In genomic region chr2:20013061-20013721, GRCh38 we compare ENCODE assay signal across 1 cellular context.
TF ChIP-seq lines count a peak whose summit lies in the region.

No MANE protein-coding gene starts in this region.

TF ChIP-seq in HepG2, 621 proteins besides CTCF, POLR2A, EP300 and RAD21 (continued from another document and continues in another):
- TF ChIP-seq, protein P1, sequence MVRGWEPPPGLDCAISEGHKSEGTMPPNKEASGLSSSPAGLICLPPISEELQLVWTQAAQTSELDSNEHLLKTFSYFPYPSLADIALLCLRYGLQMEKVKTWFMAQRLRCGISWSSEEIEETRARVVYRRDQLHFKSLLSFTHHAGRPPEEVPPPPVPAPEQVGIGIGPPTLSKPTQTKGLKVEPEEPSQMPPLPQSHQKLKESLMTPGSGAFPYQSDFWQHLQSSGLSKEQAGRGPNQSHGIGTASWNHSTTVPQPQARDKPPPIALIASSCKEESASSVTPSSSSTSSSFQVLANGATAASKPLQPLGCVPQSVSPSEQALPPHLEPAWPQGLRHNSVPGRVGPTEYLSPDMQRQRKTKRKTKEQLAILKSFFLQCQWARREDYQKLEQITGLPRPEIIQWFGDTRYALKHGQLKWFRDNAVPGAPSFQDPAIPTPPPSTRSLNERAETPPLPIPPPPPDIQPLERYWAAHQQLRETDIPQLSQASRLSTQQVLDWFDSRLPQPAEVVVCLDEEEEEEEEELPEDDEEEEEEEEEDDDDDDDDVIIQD (CRISPR knock-in tag; IDR thresholded peaks at IDR 0.05; ENCODE audit: low read depth), result peak; percentile 57; the same call in 1 of the 2 replicates
- no peak for TF ChIP-seq TP53 (CRISPR knock-in tag; conservative IDR thresholded peaks at IDR 0.05)
- TF ChIP-seq, protein P2, sequence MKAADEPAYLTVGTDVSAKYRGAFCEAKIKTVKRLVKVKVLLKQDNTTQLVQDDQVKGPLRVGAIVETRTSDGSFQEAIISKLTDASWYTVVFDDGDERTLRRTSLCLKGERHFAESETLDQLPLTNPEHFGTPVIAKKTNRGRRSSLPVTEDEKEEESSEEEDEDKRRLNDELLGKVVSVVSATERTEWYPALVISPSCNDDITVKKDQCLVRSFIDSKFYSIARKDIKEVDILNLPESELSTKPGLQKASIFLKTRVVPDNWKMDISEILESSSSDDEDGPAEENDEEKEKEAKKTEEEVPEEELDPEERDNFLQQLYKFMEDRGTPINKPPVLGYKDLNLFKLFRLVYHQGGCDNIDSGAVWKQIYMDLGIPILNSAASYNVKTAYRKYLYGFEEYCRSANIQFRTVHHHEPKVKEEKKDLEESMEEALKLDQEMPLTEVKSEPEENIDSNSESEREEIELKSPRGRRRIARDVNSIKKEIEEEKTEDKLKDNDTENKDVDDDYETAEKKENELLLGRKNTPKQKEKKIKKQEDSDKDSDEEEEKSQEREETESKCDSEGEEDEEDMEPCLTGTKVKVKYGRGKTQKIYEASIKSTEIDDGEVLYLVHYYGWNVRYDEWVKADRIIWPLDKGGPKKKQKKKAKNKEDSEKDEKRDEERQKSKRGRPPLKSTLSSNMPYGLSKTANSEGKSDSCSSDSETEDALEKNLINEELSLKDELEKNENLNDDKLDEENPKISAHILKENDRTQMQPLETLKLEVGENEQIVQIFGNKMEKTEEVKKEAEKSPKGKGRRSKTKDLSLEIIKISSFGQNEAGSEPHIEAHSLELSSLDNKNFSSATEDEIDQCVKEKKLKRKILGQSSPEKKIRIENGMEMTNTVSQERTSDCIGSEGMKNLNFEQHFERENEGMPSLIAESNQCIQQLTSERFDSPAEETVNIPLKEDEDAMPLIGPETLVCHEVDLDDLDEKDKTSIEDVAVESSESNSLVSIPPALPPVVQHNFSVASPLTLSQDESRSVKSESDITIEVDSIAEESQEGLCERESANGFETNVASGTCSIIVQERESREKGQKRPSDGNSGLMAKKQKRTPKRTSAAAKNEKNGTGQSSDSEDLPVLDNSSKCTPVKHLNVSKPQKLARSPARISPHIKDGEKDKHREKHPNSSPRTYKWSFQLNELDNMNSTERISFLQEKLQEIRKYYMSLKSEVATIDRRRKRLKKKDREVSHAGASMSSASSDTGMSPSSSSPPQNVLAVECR (CRISPR knock-in tag; IDR thresholded peaks at IDR 0.05; ENCODE audit: borderline replicate concordance), result no peak
- TF ChIP-seq ZBTB3 (CRISPR knock-in tag; IDR thresholded peaks at IDR 0.05; ENCODE audit: borderline replicate concordance, low read depth), result no peak
- 0 out of 2 replicates have a peak, but pooled peaks have one; percentile 46 for TF ChIP-seq ZNF703 (CRISPR knock-in tag; IDR thresholded peaks at IDR 0.05; ENCODE audit: borderline replicate concordance)
- no peak for TF ChIP-seq TBP (CRISPR knock-in tag; IDR thresholded peaks at IDR 0.05)
- TF ChIP-seq ZNF24 (IDR thresholded peaks at IDR 0.05), result no peak
- TF ChIP-seq FOXO1 (CRISPR knock-in tag; IDR thresholded peaks at IDR 0.05), result peak; percentile 14; the same call in 1 of the 2 replicates
- TF ChIP-seq, protein P3, sequence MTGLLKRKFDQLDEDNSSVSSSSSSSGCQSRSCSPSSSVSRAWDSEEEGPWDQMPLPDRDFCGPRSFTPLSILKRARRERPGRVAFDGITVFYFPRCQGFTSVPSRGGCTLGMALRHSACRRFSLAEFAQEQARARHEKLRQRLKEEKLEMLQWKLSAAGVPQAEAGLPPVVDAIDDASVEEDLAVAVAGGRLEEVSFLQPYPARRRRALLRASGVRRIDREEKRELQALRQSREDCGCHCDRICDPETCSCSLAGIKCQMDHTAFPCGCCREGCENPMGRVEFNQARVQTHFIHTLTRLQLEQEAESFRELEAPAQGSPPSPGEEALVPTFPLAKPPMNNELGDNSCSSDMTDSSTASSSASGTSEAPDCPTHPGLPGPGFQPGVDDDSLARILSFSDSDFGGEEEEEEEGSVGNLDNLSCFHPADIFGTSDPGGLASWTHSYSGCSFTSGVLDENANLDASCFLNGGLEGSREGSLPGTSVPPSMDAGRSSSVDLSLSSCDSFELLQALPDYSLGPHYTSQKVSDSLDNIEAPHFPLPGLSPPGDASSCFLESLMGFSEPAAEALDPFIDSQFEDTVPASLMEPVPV (CRISPR knock-in tag; IDR thresholded peaks at IDR 0.05), result no peak
- peak; percentile 80 for TF ChIP-seq ZNF878 (CRISPR knock-in tag; IDR thresholded peaks at IDR 0.05)
- TF ChIP-seq LCORL (IDR thresholded peaks at IDR 0.05), result no peak
- no peak; the same call in 1 of the 2 replicates for TF ChIP-seq LCORL (CRISPR knock-in tag; IDR thresholded peaks at IDR 0.05)
- 0 out of 2 replicates have a peak, but pooled peaks have one; percentile 41 for TF ChIP-seq HMG20A (CRISPR knock-in tag; IDR thresholded peaks at IDR 0.05; ENCODE audit: borderline replicate concordance)
- no peak for TF ChIP-seq CCAR2 (optimal IDR thresholded peaks at IDR 0.05; ENCODE audit: low read depth, low read length)
- no peak for TF ChIP-seq ZNF567 (CRISPR knock-in tag; IDR thresholded peaks at IDR 0.05; ENCODE audit: borderline replicate concordance)
- TF ChIP-seq PCBP1 (IDR thresholded peaks at IDR 0.05; ENCODE audit: borderline replicate concordance, low read depth, low read length), result no peak
- peak; percentile 39; the same call in 1 of the 2 replicates for TF ChIP-seq HDAC2 (CRISPR knock-in tag; IDR thresholded peaks at IDR 0.05)
- TF ChIP-seq SP5 (CRISPR knock-in tag; IDR thresholded peaks at IDR 0.05; ENCODE audit: borderline replicate concordance, low read depth), result peak; percentile 68
- no peak for TF ChIP-seq MLLT10 (CRISPR knock-in tag; IDR thresholded peaks at IDR 0.05)
- TF ChIP-seq, protein P4, sequence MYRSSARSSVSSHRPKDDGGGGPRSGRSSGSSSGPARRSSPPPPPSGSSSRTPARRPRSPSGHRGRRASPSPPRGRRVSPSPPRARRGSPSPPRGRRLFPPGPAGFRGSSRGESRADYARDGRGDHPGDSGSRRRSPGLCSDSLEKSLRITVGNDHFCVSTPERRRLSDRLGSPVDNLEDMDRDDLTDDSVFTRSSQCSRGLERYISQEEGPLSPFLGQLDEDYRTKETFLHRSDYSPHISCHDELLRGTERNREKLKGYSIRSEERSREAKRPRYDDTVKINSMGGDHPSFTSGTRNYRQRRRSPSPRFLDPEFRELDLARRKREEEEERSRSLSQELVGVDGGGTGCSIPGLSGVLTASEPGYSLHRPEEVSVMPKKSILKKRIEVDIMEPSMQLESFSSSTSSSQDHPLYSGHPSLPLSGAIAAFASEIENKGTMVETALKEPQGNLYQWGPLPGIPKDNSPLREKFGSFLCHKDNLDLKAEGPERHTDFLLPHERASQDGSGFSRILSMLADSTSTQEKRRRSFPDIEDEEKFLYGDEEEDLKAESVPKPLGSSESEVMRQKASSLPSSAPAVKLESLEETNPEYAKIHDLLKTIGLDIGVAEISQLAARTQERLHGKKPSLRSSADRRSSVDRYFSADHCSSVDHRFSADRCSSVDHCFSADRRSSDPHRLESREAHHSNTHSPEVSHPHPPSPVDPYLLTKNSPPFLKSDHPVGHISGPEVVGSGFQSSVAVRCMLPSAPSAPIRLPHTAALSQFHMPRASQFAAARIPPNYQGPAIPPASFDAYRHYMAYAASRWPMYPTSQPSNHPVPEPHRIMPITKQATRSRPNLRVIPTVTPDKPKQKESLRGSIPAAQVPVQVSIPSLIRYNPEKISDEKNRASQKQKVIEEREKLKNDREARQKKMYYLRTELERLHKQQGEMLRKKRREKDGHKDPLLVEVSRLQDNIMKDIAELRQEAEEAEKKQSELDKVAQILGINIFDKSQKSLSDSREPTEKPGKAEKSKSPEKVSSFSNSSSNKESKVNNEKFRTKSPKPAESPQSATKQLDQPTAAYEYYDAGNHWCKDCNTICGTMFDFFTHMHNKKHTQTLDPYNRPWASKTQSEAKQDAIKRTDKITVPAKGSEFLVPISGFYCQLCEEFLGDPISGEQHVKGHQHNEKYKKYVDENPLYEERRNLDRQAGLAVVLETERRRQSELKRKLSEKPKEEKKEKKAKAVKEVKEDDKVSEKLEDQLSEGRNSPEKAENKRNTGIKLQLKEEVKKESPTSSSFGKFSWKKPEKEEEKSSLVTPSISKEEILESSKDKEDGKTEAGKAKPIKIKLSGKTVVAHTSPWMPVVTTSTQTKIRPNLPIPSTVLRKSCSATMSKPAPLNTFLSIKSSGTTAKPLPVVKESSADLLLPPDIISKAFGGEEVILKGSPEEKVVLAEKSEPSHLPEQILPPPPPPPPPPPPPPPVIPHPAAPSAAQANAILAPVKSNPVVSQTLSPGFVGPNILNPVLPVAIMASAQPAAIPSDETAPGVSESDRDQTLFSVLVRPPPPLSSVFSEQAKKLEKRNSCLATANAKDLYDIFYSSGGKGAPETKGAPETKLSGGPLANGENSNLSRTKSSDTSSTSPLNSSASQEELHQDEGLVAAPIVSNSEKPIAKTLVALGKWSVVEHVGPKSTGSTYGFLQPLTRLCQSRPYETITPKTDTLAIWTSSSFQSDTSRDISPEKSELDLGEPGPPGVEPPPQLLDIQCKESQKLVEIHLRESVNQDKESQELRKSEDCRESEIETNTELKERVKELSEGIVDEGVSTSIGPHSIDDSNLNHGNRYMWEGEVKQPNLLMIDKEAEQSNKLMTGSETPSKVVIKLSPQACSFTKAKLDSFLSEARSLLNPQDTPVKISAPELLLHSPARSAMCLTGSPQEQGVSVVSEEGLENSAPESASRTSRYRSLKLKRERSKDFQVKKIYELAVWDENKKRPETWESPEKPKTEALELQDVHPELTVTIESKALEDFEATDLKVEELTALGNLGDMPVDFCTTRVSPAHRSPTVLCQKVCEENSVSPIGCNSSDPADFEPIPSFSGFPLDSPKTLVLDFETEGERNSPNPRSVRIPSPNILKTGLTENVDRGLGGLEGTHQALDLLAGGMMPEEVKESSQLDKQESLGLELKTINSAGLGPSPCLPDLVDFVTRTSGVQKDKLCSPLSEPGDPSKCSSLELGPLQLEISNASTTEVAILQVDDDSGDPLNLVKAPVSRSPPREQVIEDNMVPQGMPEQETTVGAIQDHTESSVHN (CRISPR knock-in tag; IDR thresholded peaks at IDR 0.05), result no peak
- no peak for TF ChIP-seq PTBP1 (IDR thresholded peaks at IDR 0.05; ENCODE audit: low read depth, low read length, poor library complexity, severe bottlenecking)
- no peak for TF ChIP-seq PAF1 (CRISPR knock-in tag; IDR thresholded peaks at IDR 0.05)
- TF ChIP-seq, protein P5, sequence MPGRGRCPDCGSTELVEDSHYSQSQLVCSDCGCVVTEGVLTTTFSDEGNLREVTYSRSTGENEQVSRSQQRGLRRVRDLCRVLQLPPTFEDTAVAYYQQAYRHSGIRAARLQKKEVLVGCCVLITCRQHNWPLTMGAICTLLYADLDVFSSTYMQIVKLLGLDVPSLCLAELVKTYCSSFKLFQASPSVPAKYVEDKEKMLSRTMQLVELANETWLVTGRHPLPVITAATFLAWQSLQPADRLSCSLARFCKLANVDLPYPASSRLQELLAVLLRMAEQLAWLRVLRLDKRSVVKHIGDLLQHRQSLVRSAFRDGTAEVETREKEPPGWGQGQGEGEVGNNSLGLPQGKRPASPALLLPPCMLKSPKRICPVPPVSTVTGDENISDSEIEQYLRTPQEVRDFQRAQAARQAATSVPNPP (CRISPR knock-in tag; IDR thresholded peaks at IDR 0.05), result no peak
- no peak; the same call in 1 of the 2 replicates for TF ChIP-seq RXRA (CRISPR knock-in tag; IDR thresholded peaks at IDR 0.05)
- no peak for TF ChIP-seq NFKB2 (CRISPR knock-in tag; IDR thresholded peaks at IDR 0.05; ENCODE audit: borderline replicate concordance)
- no peak; the same call in 1 of the 2 replicates for TF ChIP-seq MAX (IDR thresholded peaks at IDR 0.05)
- TF ChIP-seq POLR2G (IDR thresholded peaks at IDR 0.05; ENCODE audit: low read depth, low read length), result peak; percentile 52; the same call in 1 of the 2 replicates
- TF ChIP-seq, protein P6, sequence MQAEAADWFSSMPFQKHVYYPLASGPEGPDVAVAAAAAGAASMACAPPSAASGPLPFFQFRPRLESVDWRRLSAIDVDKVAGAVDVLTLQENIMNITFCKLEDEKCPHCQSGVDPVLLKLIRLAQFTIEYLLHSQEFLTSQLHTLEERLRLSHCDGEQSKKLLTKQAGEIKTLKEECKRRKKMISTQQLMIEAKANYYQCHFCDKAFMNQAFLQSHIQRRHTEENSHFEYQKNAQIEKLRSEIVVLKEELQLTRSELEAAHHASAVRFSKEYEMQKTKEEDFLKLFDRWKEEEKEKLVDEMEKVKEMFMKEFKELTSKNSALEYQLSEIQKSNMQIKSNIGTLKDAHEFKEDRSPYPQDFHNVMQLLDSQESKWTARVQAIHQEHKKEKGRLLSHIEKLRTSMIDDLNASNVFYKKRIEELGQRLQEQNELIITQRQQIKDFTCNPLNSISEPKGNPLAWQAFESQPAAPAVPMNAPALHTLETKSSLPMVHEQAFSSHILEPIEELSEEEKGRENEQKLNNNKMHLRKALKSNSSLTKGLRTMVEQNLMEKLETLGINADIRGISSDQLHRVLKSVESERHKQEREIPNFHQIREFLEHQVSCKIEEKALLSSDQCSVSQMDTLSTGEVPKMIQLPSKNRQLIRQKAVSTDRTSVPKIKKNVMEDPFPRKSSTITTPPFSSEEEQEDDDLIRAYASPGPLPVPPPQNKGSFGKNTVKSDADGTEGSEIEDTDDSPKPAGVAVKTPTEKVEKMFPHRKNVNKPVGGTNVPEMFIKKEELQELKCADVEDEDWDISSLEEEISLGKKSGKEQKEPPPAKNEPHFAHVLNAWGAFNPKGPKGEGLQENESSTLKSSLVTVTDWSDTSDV (CRISPR knock-in tag; IDR thresholded peaks at IDR 0.05), result no peak
- no peak for TF ChIP-seq ZNF709 (CRISPR knock-in tag; IDR thresholded peaks at IDR 0.05)
- no peak for TF ChIP-seq MTF2 (CRISPR knock-in tag; IDR thresholded peaks at IDR 0.05; ENCODE audit: borderline replicate concordance)
- no peak for TF ChIP-seq SCMH1 (CRISPR knock-in tag; IDR thresholded peaks at IDR 0.05; ENCODE audit: borderline replicate concordance)
- TF ChIP-seq ZFAT (CRISPR knock-in tag; conservative IDR thresholded peaks at IDR 0.05), result no peak
- TF ChIP-seq MTERF4 (CRISPR knock-in tag; IDR thresholded peaks at IDR 0.05), result no peak
